15 cellular contexts compared by ENCODE assay signal in genomic region chr2:15674637-15675455, GRCh38.
DNase-seq lines count a peak whose midpoint lies in the region; ATAC-seq and TF ChIP-seq lines count a peak whose summit lies in the region.
"Had no signal": no experiment of that assay in that cellular context is flagged by ENCODE, and none has a peak within 500 bp of the region (broad histone marks: within the 10 kb centered on the region; RNA-seq: fewer than 3 reads in every experiment).

No MANE protein-coding gene starts in this region.

- TF ChIP-seq POLR2A in stomach (IDR thresholded peaks at IDR 0.05): no peak

- CTCF ChIA-PET in CD8-positive, alpha-beta memory T cell (lab: Charles Lee): no interaction called here

- no peak overlapping the region for H3K4me3 Mint-ChIP-seq in CD8-positive, alpha-beta memory T cell

- POLR2A ChIA-PET in CD8-positive, alpha-beta memory T cell (lab: Charles Lee): no interaction called here

- no peaks in the 10 kb centered on the region for H3K27me3 ChIP-seq in stomach
- H3K27me3 ChIP-seq in CD8-positive, alpha-beta memory T cell (ENCODE audit: insufficient read depth, low read length, poor library complexity, severe bottlenecking): no peaks in the 10 kb centered on the region
- H3K27me3 ChIP-seq: gastrocnemius medialis had no signal

- peaks cover 0 to 5% (median 2%) of the 10 kb centered on the region in 4 donors for H3K4me1 ChIP-seq in stomach
- H3K4me1 ChIP-seq in CD8-positive, alpha-beta memory T cell (ENCODE audit: insufficient read depth, low read length): no peaks in the 10 kb centered on the region
- H3K4me1 ChIP-seq: gastrocnemius medialis, HAP-1 had no signal

- DNase-seq in HPDE6-E6E7 (ENCODE audit: extremely low spot score): peak; percentile 53
- peak; percentile 52 for DNase-seq in astrocyte of the hippocampus (ENCODE audit: low read depth, low spot score)
- peak; percentile 58 for DNase-seq in iris pigment epithelial cell (ENCODE audit: low read depth)
- DNase-seq in stomach: peak; percentile 36
- DNase-seq in CD8-positive, alpha-beta memory T cell: no peak
- DNase-seq in NCI-H1105 (lab: John Stamatoyannopoulos, UW): no peak
- DNase-seq: activated gamma-delta T cell, gastrocnemius medialis, MM.1S, NCI-H2081 treated with DMSO at 0.1 percent for 48 hours had no signal

- no peaks in the 10 kb centered on the region for H3K36me3 Mint-ChIP-seq in CD8-positive, alpha-beta memory T cell

- intact Hi-C loops in stomach (cut with DNase I; ENCODE audit: low total_unique reads): no loop called here

- H3K27ac ChIP-seq in stomach: no peak overlapping the region
- H3K27ac ChIP-seq in CD8-positive, alpha-beta memory T cell (ENCODE audit: low read depth, low read length): no peak overlapping the region
- H3K27ac ChIP-seq: C4-2B, gastrocnemius medialis, thoracic aorta had no signal

- H3K4me3 ChIP-seq in stomach: no peak overlapping the region
- no peak overlapping the region for H3K4me3 ChIP-seq in CD8-positive, alpha-beta memory T cell (ENCODE audit: low read length)
- H3K4me3 ChIP-seq: gastrocnemius medialis, HAP-1, thoracic aorta had no signal

- WGBS in stomach, 5 donors: 78 to 85% (median 81%) methylated on average over 16 of the region's 16 CpGs

- H3K36me3 ChIP-seq in stomach: no peaks in the 10 kb centered on the region
- no peaks in the 10 kb centered on the region for H3K36me3 ChIP-seq in CD8-positive, alpha-beta memory T cell (ENCODE audit: insufficient read depth, low read length)
- H3K36me3 ChIP-seq: gastrocnemius medialis, HAP-1, thoracic aorta had no signal

- ATAC-seq in HG03135 (IDR thresholded peaks at IDR 0.05; ENCODE audit: unreplicated experiment) (no peak), HG02642 (IDR thresholded peaks at IDR 0.05; ENCODE audit: poor library complexity, unreplicated experiment) (no peak)
- ATAC-seq: gastrocnemius medialis had no signal

- no peak for TF ChIP-seq CTCF in stomach (IDR thresholded peaks at IDR 0.05)

- no peaks in the 10 kb centered on the region for H3K9me3 Mint-ChIP-seq in CD8-positive, alpha-beta memory T cell

- peaks cover 7 to 18% of the 10 kb centered on the region in 2 donors for H3K27me3 Mint-ChIP-seq in CD8-positive, alpha-beta memory T cell

- peak overlapping the region in 1 of 8 donors; percentile 4 for H3K27ac Mint-ChIP-seq in CD8-positive, alpha-beta memory T cell

- TF ChIP-seq EP300 in stomach (IDR thresholded peaks at IDR 0.05): no peak

- H3K9me3 ChIP-seq in stomach: no peaks in the 10 kb centered on the region
- H3K9me3 ChIP-seq in CD8-positive, alpha-beta memory T cell (ENCODE audit: low read length): no peaks in the 10 kb centered on the region
- H3K9me3 ChIP-seq: gastrocnemius medialis, thoracic aorta had no signal

- H3K4me1 Mint-ChIP-seq in CD8-positive, alpha-beta memory T cell: no peaks in the 10 kb centered on the region

Comparison
In these comparisons a context has a peak if more than half of its experiments do, and no peak if none do; other contexts are left out.
1. DNase-seq: peak in HPDE6-E6E7 (single experiment), astrocyte of the hippocampus (single experiment), iris pigment epithelial cell (single experiment) and stomach (single experiment); none in CD8-positive, alpha-beta memory T cell (0 of 5) and NCI-H1105 (single experiment).